In the genomic region with DNA sequence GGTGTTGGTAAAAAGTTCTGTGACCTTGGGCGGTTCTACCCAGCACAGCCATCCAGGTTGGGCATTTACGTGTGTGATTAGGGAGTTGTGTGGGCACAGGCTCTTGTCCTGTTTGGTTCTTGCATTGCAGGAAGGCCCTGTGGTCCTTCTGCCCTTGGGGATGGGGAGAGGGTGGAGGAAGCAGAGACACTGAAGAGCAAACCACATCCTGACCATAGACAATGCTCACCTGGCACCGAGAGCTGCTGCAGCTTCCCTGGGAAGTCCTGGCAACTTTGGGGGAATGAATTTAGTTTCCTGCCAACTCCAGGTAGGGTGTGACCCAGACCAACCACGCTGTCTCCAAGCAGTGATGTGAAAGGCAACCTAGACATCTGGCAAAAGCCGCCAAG, we compare ENCODE assay signal across 19 cellular contexts.
"Had no signal": no experiment of that assay in that cellular context is flagged by ENCODE, and none has a peak within 500 bp of the region (broad histone marks: within the 10 kb centered on the region; RNA-seq: fewer than 3 reads in every experiment).

No MANE protein-coding gene starts in this region.

- H3K27ac Mint-ChIP-seq: activated CD4-positive, alpha-beta memory T cell treated with anti-CD3 and anti-CD28 coated beads for 36 hours; activated naive CD8-positive, alpha-beta T cell had no signal

- H3K4me1 ChIP-seq: breast epithelium, esophagus muscularis mucosa, lower lobe of right lung, prostate gland, right lobe of liver, uterus had no signal

- DNase-seq: activated CD4-positive, alpha-beta memory T cell treated with anti-CD3 and anti-CD28 coated beads for 36 hours; activated CD4-positive, CD25-positive, alpha-beta regulatory T cell treated with anti-CD3 and anti-CD28 coated beads, Interleukin-2, amount 50 U/mL, for 72 hours; activated gamma-delta T cell; activated T-cell treated with anti-CD3 and anti-CD28 coated beads for 4 hours; aorta; glutamatergic neuron; lower lobe of right lung; midbrain; nucleus accumbens; stimulated activated CD4-positive, alpha-beta T cell treated with anti-CD3 and anti-CD28 coated beads, Interleukin-2, amount 100 ng/mL, for 24 hours; stimulated activated naive CD4-positive, alpha-beta T cell treated with Interleukin-2 at 50 U/mL for 16 hours; uterus had no signal

- H3K4me3 Mint-ChIP-seq: activated CD4-positive, alpha-beta memory T cell treated with anti-CD3 and anti-CD28 coated beads for 36 hours; activated naive CD8-positive, alpha-beta T cell had no signal

- H3K9me3 ChIP-seq: breast epithelium, lower lobe of right lung, prostate gland, right lobe of liver, thoracic aorta, uterus had no signal

- H3K27me3 ChIP-seq: breast epithelium, right lobe of liver, uterus had no signal

- H3K27me3 Mint-ChIP-seq: activated CD4-positive, alpha-beta memory T cell treated with anti-CD3 and anti-CD28 coated beads for 36 hours had no signal

- H3K4me3 ChIP-seq: breast epithelium, esophagus muscularis mucosa, lower lobe of right lung, prostate gland, right lobe of liver, thoracic aorta, uterus had no signal

- H3K36me3 Mint-ChIP-seq: activated CD4-positive, alpha-beta memory T cell treated with anti-CD3 and anti-CD28 coated beads for 36 hours had no signal

- FAIRE-seq: endometrium had no signal

- ATAC-seq: lower lobe of right lung had no signal

- H3K27ac ChIP-seq: breast epithelium, esophagus muscularis mucosa, lower lobe of right lung, prostate gland, right lobe of liver, thoracic aorta, uterus had no signal

- H3K9me3 Mint-ChIP-seq: activated CD4-positive, alpha-beta memory T cell treated with anti-CD3 and anti-CD28 coated beads for 36 hours had no signal

- H3K36me3 ChIP-seq: breast epithelium, esophagus muscularis mucosa, lower lobe of right lung, prostate gland, right lobe of liver, thoracic aorta, uterus had no signal
